ENCODE assay signal across 8 cellular contexts in genomic region chr5:123035320-123035949, GRCh38. TPM values are rescaled to one million over a fixed set of nuclear protein-coding genes. Genes with fewer than 3 reads are reported as not detected.
DNase-seq lines count a peak whose midpoint lies in the region; ATAC-seq, FAIRE-seq and TF ChIP-seq lines count a peak whose summit lies in the region.

No MANE protein-coding gene starts in this region.

- H3K9me3 ChIP-seq in breast epithelium (no peaks in the 10 kb centered on the region), keratinocyte (ENCODE audit: control insufficient read depth, low read depth, low read length) (no peaks in the 10 kb centered on the region)

- no peak for TF ChIP-seq POLR2A in breast epithelium (IDR thresholded peaks at IDR 0.05)

- H3K36me3 Mint-ChIP-seq in CD14-positive monocyte = no peaks in the 10 kb centered on the region
- no peaks in the 10 kb centered on the region for H3K36me3 Mint-ChIP-seq in stimulated activated memory B cell treated with anti-CD40 and anti-IgM and Interleukin-4, amounts not matched to agents 10 μg/mL and 1 μg/mL and 100 μg/mL, for 72 hours

- no peaks in the 10 kb centered on the region for H3K9me1 ChIP-seq in keratinocyte (ENCODE audit: control insufficient read depth, extremely low read depth, insufficient read depth, low read length)

- dilution Hi-C loops in keratinocyte (cut with MboI; ENCODE audit: extremely low pct_ligation_motif_present, low sequenced_read_pairs) = no loop called here

- peak overlapping the region; percentile 72 to 93 (median 86) for H3K4me3 ChIP-seq in breast epithelium
- peak overlapping the region; percentile 83 to 90 (median 87) for H3K4me3 ChIP-seq in keratinocyte (ENCODE audit: control insufficient read depth in 2 of 3, extremely low read depth in 1 of 3, insufficient read depth in 2 of 3, low read depth in 1 of 3, low read length in 3 of 3)

- peak; percentile 57 for FAIRE-seq in keratinocyte (lab: Jason Lieb, UNC)

- intact Hi-C loops in CD14-positive monocyte (cut with micrococcal nuclease) (no loop called here), breast epithelium (cut with DNase I; ENCODE audit: low total_unique reads) (loop anchor here (10.0 kb wide), 1 partner anchor 309 kb away; no protein-coding TSS in a partner anchor)

- H3K27me3 ChIP-seq in breast epithelium (no peaks in the 10 kb centered on the region), keratinocyte (ENCODE audit: control insufficient read depth, extremely low read depth, insufficient read depth, low read length) (no peaks in the 10 kb centered on the region)

- TF ChIP-seq CTCF in CD14-positive monocyte (IDR thresholded peaks at IDR 0.05) (no peak), breast epithelium (IDR thresholded peaks at IDR 0.05) (no peak), keratinocyte (optimal IDR thresholded peaks at IDR 0.05 in 1 of 3, IDR thresholded peaks at IDR 0.05 in 1 of 3, conservative IDR thresholded peaks at IDR 0.05 in 1 of 3; ENCODE audit: extremely low read depth in 1 of 3, insufficient read depth in 2 of 3, low read length in 3 of 3) (peak in 1 of 3 experiments; percentile 26)

- H3K9ac ChIP-seq in keratinocyte (ENCODE audit: control insufficient read depth, extremely low read depth, insufficient read depth, low read length) = peak overlapping the region; percentile 74

- peak overlapping the region; percentile 94 to 98 for H3K27ac ChIP-seq in breast epithelium
- H3K27ac ChIP-seq in keratinocyte (ENCODE audit: control insufficient read depth, insufficient read depth, low read length) = no peak overlapping the region

- no peaks in the 10 kb centered on the region for H3K79me2 ChIP-seq in keratinocyte (ENCODE audit: control insufficient read depth, insufficient read depth, low read length)

- ATAC-seq in GM19395 (IDR thresholded peaks at IDR 0.05; ENCODE audit: unreplicated experiment) (peak; percentile 53), GM21390 (IDR thresholded peaks at IDR 0.05; ENCODE audit: unreplicated experiment) (no peak), HG03469 (IDR thresholded peaks at IDR 0.05; ENCODE audit: unreplicated experiment) (no peak)
- ATAC-seq in stimulated activated memory B cell treated with anti-CD40 and anti-IgM and Interleukin-4, amounts not matched to agents 10 μg/mL and 1 μg/mL and 100 μg/mL, for 72 hours = peak; percentile 61

- H3K4me3 Mint-ChIP-seq in CD14-positive monocyte = peak overlapping the region; percentile 75 to 91
- peak overlapping the region; percentile 84 for H3K4me3 Mint-ChIP-seq in stimulated activated memory B cell treated with anti-CD40 and anti-IgM and Interleukin-4, amounts not matched to agents 10 μg/mL and 1 μg/mL and 100 μg/mL, for 72 hours

- H4K20me1 ChIP-seq in keratinocyte (ENCODE audit: control insufficient read depth, extremely low read depth, insufficient read depth, low read length) = no peaks in the 10 kb centered on the region

- no peaks in the 10 kb centered on the region for H3K36me3 ChIP-seq in breast epithelium
- no peaks in the 10 kb centered on the region for H3K36me3 ChIP-seq in keratinocyte (ENCODE audit: control insufficient read depth in 2 of 2, extremely low read depth in 1 of 2, insufficient read depth in 2 of 2, low read length in 2 of 2)

- peaks cover 12% of the 10 kb centered on the region for H3K4me1 Mint-ChIP-seq in CD14-positive monocyte
- peaks cover 20% of the 10 kb centered on the region for H3K4me1 Mint-ChIP-seq in stimulated activated memory B cell treated with anti-CD40 and anti-IgM and Interleukin-4, amounts not matched to agents 10 μg/mL and 1 μg/mL and 100 μg/mL, for 72 hours

- H3K4me1 ChIP-seq in breast epithelium (peaks cover 0 to 3% of the 10 kb centered on the region in 2 donors), keratinocyte (ENCODE audit: control insufficient read depth, extremely low read depth, insufficient read depth, low read length) (peaks cover 12% of the 10 kb centered on the region)

- DNase-seq in CD14-positive monocyte (ENCODE audit: low spot score) (no peak), NCI-H748 (lab: John Stamatoyannopoulos, UW; ENCODE audit: unreplicated experiment) (peak; percentile 83), breast epithelium (ENCODE audit: low spot score in 2 of 2) (peak; percentile 27 to 53), keratinocyte (ENCODE audit: low read depth, low spot score) (no peak)

- no peak overlapping the region for H3K27ac Mint-ChIP-seq in CD14-positive monocyte
- H3K27ac Mint-ChIP-seq in stimulated activated memory B cell treated with anti-CD40 and anti-IgM and Interleukin-4, amounts not matched to agents 10 μg/mL and 1 μg/mL and 100 μg/mL, for 72 hours = no peak overlapping the region

- peak overlapping the region; percentile 87 for H3K4me2 ChIP-seq in keratinocyte (ENCODE audit: control insufficient read depth, extremely low read depth, insufficient read depth, low read depth, low read length)

- peaks cover 54 to 78% (median 73%) of the 10 kb centered on the region in 3 donors for H3K27me3 Mint-ChIP-seq in CD14-positive monocyte (ENCODE audit: low read depth in 3 of 3)
- peaks cover 86% of the 10 kb centered on the region for H3K27me3 Mint-ChIP-seq in stimulated activated memory B cell treated with anti-CD40 and anti-IgM and Interleukin-4, amounts not matched to agents 10 μg/mL and 1 μg/mL and 100 μg/mL, for 72 hours

- peak overlapping the region; percentile 95 for H2AFZ ChIP-seq in keratinocyte (ENCODE audit: control insufficient read depth, low read length)

- peaks cover 0 to 14% (median 2%) of the 10 kb centered on the region in 7 donors for H3K9me3 Mint-ChIP-seq in CD14-positive monocyte
- H3K9me3 Mint-ChIP-seq in stimulated activated memory B cell treated with anti-CD40 and anti-IgM and Interleukin-4, amounts not matched to agents 10 μg/mL and 1 μg/mL and 100 μg/mL, for 72 hours = no peaks in the 10 kb centered on the region

RNA-seq across cellular contexts. Expression of gene PPIC, which starts 1.1 kb away (rescaled TPM):
- not detected for polyA plus RNA-seq in CD14-positive monocyte
- 10 to 100 TPM; 18.7 to 33.1 (median 30.3) TPM for total RNA-seq in breast epithelium
- 26.5 to 40.1 TPM (median 28.1 TPM) in 3 replicates for polyA plus RNA-seq in keratinocyte
- polyA plus RNA-seq in keratinocyte (2011; ENCODE audit: low read depth) = 66.8 TPM
- 32.7 and 34.6 TPM in 2 replicates for polyA plus RNA-seq in keratinocyte (2011; cell fraction: cytosol; rRNA removed)
- 25.3 and 27.6 TPM in 2 replicates for polyA plus RNA-seq in keratinocyte (2011; cell fraction: nucleus; rRNA removed)
- 34.7 and 41.1 TPM in 2 replicates for polyA plus RNA-seq in keratinocyte (2012; ENCODE audit: low replicate concordance)
- 25.7 to 49.0 TPM (median 44.3 TPM) in 3 replicates for polyA minus RNA-seq in keratinocyte
- polyA minus RNA-seq in keratinocyte (2011; cell fraction: cytosol; rRNA and poly(A)+ RNA removed) = 35.5 TPM
- 9.2 and 18.8 TPM in 2 replicates for polyA minus RNA-seq in keratinocyte (2011; cell fraction: nucleus; rRNA and poly(A)+ RNA removed)

RNA-seq across cellular contexts. Expression of gene PRDM6, which starts 53.6 kb away (rescaled TPM):
- not detected for polyA plus RNA-seq in CD14-positive monocyte
- 1 to 10 TPM in 1 of 3 donors, under 1 TPM in 2; 0.48 to 2.6 (median 0.66) TPM for total RNA-seq in breast epithelium
- 0.01 to 0.09 TPM (median 0.03 TPM) in 3 replicates for polyA plus RNA-seq in keratinocyte
- 0.05 TPM for polyA plus RNA-seq in keratinocyte (2011; ENCODE audit: low read depth)
- polyA plus RNA-seq in keratinocyte (2011; cell fraction: cytosol; rRNA removed) = not detected in 2 replicates
- 0.14 and 0.17 TPM in 2 replicates for polyA plus RNA-seq in keratinocyte (2011; cell fraction: nucleus; rRNA removed)
- polyA plus RNA-seq in keratinocyte (2012; ENCODE audit: low replicate concordance) = 0.09 and 0.10 TPM in 2 replicates
- polyA minus RNA-seq in keratinocyte = not detected in 3 replicates
- polyA minus RNA-seq in keratinocyte (2011; cell fraction: cytosol; rRNA and poly(A)+ RNA removed) = not detected
- 0.08 TPM in 1 of 2 replicates, not detected in the other for polyA minus RNA-seq in keratinocyte (2011; cell fraction: nucleus; rRNA and poly(A)+ RNA removed)

Comparison
In these comparisons a context has a peak if more than half of its experiments do, and no peak if none do; other contexts are left out.
1. DNase-seq: peak in NCI-H748 (single experiment) and breast epithelium (2 of 2); none in CD14-positive monocyte (single experiment) and keratinocyte (single experiment).
2. ATAC-seq: peak in GM19395 (single experiment) and stimulated activated memory B cell treated with anti-CD40 and anti-IgM and Interleukin-4, amounts not matched to agents 10 μg/mL and 1 μg/mL and 100 μg/mL, for 72 hours (single experiment); none in GM21390 (single experiment) and HG03469 (single experiment).
3. RNA of gene PPIC, which starts 1.1 kb away (polyA plus RNA-seq): 25.3 to 66.8 TPM in keratinocyte; not detected in CD14-positive monocyte; every median in the first group is over 10 times any median in the second.